Comparison of ENCODE assay signal across 14 cellular contexts in genomic region chr16:30398660-30399434, GRCh38. TPM values are rescaled to one million over a fixed set of nuclear protein-coding genes. Genes with fewer than 3 reads are reported as not detected.
DNase-seq lines count a peak whose midpoint lies in the region; ATAC-seq, FAIRE-seq and TF ChIP-seq lines count a peak whose summit lies in the region.
"Had no signal": no experiment of that assay in that cellular context is flagged by ENCODE, and none has a peak within 500 bp of the region (broad histone marks: within the 10 kb centered on the region; RNA-seq: fewer than 3 reads in every experiment).

No MANE protein-coding gene starts in this region.

- intact Hi-C loops in HepG2 (cut with micrococcal nuclease; ENCODE audit: unreplicated experiment) (no loop called here), right lobe of liver (cut with DNase I) (no loop called here)

- H3K27me3 ChIP-seq in HepG2 (ENCODE audit: control insufficient read depth in 1 of 2, insufficient read depth in 2 of 2, low read length in 2 of 2) (no peaks in the 10 kb centered on the region), right lobe of liver (no peaks in the 10 kb centered on the region), astrocyte (ENCODE audit: insufficient read depth, low read length) (no peaks in the 10 kb centered on the region)

- POLR2A ChIA-PET in HepG2 (lab: Yijun Ruan, JAX): interaction anchor here (2.9 kb wide), 1 partner anchor 9 kb away, joined by 16 read pairs; the partner anchor contains the start of gene ZNF771

- H3K4me3 Mint-ChIP-seq in astrocyte (ENCODE audit: unreplicated experiment) (peak overlapping the region; percentile 85), naive B cell (peak overlapping the region in 7 of 8 donors; percentile 35 to 89 (median 80))

- H3K27ac ChIP-seq in HepG2 (ENCODE audit: extremely low read length, insufficient read depth, low read length) (no peak overlapping the region), right lobe of liver (no peak overlapping the region), astrocyte (ENCODE audit: low read depth, low read length) (peak overlapping the region; percentile 20)

- in situ Hi-C loops in HepG2 (cut with HindIII; ENCODE audit: extremely low pct_ligation_motif_present, low pct_unique_long_range_greater_than_20kb): no loop called here

- H3K36me3 Mint-ChIP-seq in astrocyte (ENCODE audit: low read depth, unreplicated experiment): peaks cover 13% of the 10 kb centered on the region
- H3K36me3 Mint-ChIP-seq in naive B cell: no peaks in the 10 kb centered on the region

- H2AFZ ChIP-seq in HepG2 (ENCODE audit: low read length) (no peak overlapping the region), astrocyte (ENCODE audit: low read depth, low read length) (no peak overlapping the region)

- CTCF ChIA-PET in HepG2 (lab: Yijun Ruan, JAX; ENCODE audit: low intra/inter-chr PET ratio, low total read pairs): no interaction called here

- H3K9me3 Mint-ChIP-seq in astrocyte (ENCODE audit: unreplicated experiment) (peaks cover 3% of the 10 kb centered on the region), naive B cell (no peaks in the 10 kb centered on the region)
- H3K9me3 Mint-ChIP-seq: activated B cell treated with CpG ODN at 0.5 μM for 24 hours had no signal

- H3K27me3 Mint-ChIP-seq in astrocyte (ENCODE audit: low read depth, unreplicated experiment): no peaks in the 10 kb centered on the region
- no peaks in the 10 kb centered on the region for H3K27me3 Mint-ChIP-seq in naive B cell

- peaks cover 17% of the 10 kb centered on the region for H3K79me2 ChIP-seq in HepG2 (ENCODE audit: insufficient read depth, low read length)
- H3K79me2 ChIP-seq in astrocyte (ENCODE audit: insufficient read depth, low read length): peaks cover 42% of the 10 kb centered on the region

- FAIRE-seq in HepG2 (lab: Jason Lieb, UNC) (no peak), astrocyte (lab: Jason Lieb, UNC) (no peak)
- FAIRE-seq: endometrium had no signal

- ATAC-seq in HepG2 (no peak), right lobe of liver (no peak), naive B cell (ENCODE audit: low read depth in 2 of 2) (no peak), GM21515 (IDR thresholded peaks at IDR 0.05; ENCODE audit: unreplicated experiment) (no peak)
- ATAC-seq: PC-3 had no signal

- H3K9me3 ChIP-seq in HepG2 (ENCODE audit: low read length) (no peaks in the 10 kb centered on the region), right lobe of liver (no peaks in the 10 kb centered on the region), astrocyte (ENCODE audit: insufficient read depth, low read depth, low read length) (no peaks in the 10 kb centered on the region)

- H4K20me1 ChIP-seq in HepG2 (ENCODE audit: insufficient read depth, low read length) (no peaks in the 10 kb centered on the region; the same call in 1 of the 2 replicates), astrocyte (ENCODE audit: insufficient read depth, low read length) (no peaks in the 10 kb centered on the region)

- no peak for TF ChIP-seq CTCF in HepG2 (CRISPR knock-in tag; IDR thresholded peaks at IDR 0.05)
- no peak for TF ChIP-seq CTCF in right lobe of liver (IDR thresholded peaks at IDR 0.05)
- no peak for TF ChIP-seq CTCF in astrocyte (IDR thresholded peaks at IDR 0.05; ENCODE audit: insufficient read depth, low read depth, low read length)

- BruUV-seq in HepG2 (replicated peaks; lab: Mats Ljungman, UMichigan): no TSS peak

- peaks cover 55% of the 10 kb centered on the region for H3K4me1 ChIP-seq in HepG2 (ENCODE audit: insufficient read depth, low read length)
- peaks cover 0 to 37% (median 8%) of the 10 kb centered on the region in 4 donors for H3K4me1 ChIP-seq in right lobe of liver
- peaks cover 25% of the 10 kb centered on the region for H3K4me1 ChIP-seq in astrocyte (ENCODE audit: insufficient read depth, low read length)

- TF ChIP-seq RAD21 in HepG2 (CRISPR knock-in tag; IDR thresholded peaks at IDR 0.05): no peak

- H3K4me3 ChIP-seq in HepG2 (replicated peaks in 1 of 3; ENCODE audit: insufficient read depth in 1 of 3, low read depth in 2 of 3, low read length in 3 of 3) (no peak overlapping the region), right lobe of liver (no peak overlapping the region), astrocyte (ENCODE audit: insufficient read depth, low read depth, low read length) (no peak overlapping the region)

- no peak overlapping the region for H3K9ac ChIP-seq in HepG2 (ENCODE audit: insufficient read depth, low read depth, low read length)
- H3K9ac ChIP-seq in astrocyte (ENCODE audit: low read length): peak overlapping the region; percentile 84

- TF ChIP-seq POLR2A in HepG2 (IDR thresholded peaks at IDR 0.05; ENCODE audit: insufficient read depth in 1 of 2, low read depth in 2 of 2, low read length in 2 of 2) (no peak), right lobe of liver (IDR thresholded peaks at IDR 0.05) (no peak)

- DNase-seq in HepG2 (ENCODE audit: low spot score) (no peak), right lobe of liver (no peak), astrocyte (ENCODE audit: low read depth) (no peak), naive B cell (no peak), SKM-1 treated with dmso at 0.1 percent for 144 hours (lab: John Stamatoyannopoulos, UW; ENCODE audit: unreplicated experiment) (no peak), COR-L47 (lab: John Stamatoyannopoulos, UW) (no peak), RPMI8226 (no peak)
- DNase-seq: activated B cell treated with CpG ODN at 0.5 μM for 24 hours; activated naive CD4-positive, alpha-beta T cell; NCI-H1694; PC-3; stimulated activated CD4-positive, alpha-beta T cell treated with anti-CD3 and anti-CD28 coated beads, Interleukin-4, amount 100 ng/mL, for 24 hours had no signal

- H3K4me2 ChIP-seq in HepG2 (ENCODE audit: low read depth, low read length) (no peak overlapping the region), astrocyte (ENCODE audit: low read length) (peak overlapping the region; percentile 88)

- H3K36me3 ChIP-seq in HepG2 (replicated peaks in 1 of 2; ENCODE audit: control insufficient read depth in 1 of 2, insufficient read depth in 2 of 2, low read length in 2 of 2): peaks cover 3 to 17% of the 10 kb centered on the region in 2 experiments; a peak in 4 of 5 replicates
- H3K36me3 ChIP-seq in right lobe of liver: peaks cover 0 to 4% (median 0%) of the 10 kb centered on the region in 4 donors
- H3K36me3 ChIP-seq in astrocyte (ENCODE audit: insufficient read depth, low read length): peaks cover 5% of the 10 kb centered on the region

- 90% methylated on average over 19 of the region's 23 CpGs for WGBS in HepG2 (ENCODE audit: low lambda C conversion rate)
- 85% methylated on average over 6 of the region's 23 CpGs for WGBS in right lobe of liver (ENCODE audit: insufficient coverage, low coverage, low lambda C conversion rate, missing lambda C conversion rate)

- peak overlapping the region; percentile 66 for H3K27ac Mint-ChIP-seq in astrocyte (ENCODE audit: unreplicated experiment)
- no peak overlapping the region for H3K27ac Mint-ChIP-seq in naive B cell
- H3K27ac Mint-ChIP-seq: activated B cell treated with CpG ODN at 0.5 μM for 24 hours had no signal

- H3K4me1 Mint-ChIP-seq in astrocyte (ENCODE audit: low read depth, unreplicated experiment) (peaks cover 20% of the 10 kb centered on the region), naive B cell (peaks cover 35 to 58% (median 56%) of the 10 kb centered on the region in 3 donors)

- no peak for TF ChIP-seq EP300 in HepG2 (IDR thresholded peaks at IDR 0.05; ENCODE audit: low read depth in 2 of 2, low read length in 2 of 2)
- no peak for TF ChIP-seq EP300 in HepG2 (CRISPR knock-in tag; IDR thresholded peaks at IDR 0.05; ENCODE audit: borderline replicate concordance)

RNA-seq across cellular contexts. Expression of gene ZNF48, which starts 3.6 kb away (rescaled TPM):
- total RNA-seq in HepG2 (2016; rRNA removed; fragmentation: Illumina TruSeq; extraction: Trizol): 10.9 and 12.3 TPM in 2 replicates
- total RNA-seq in HepG2 (2016; cell fraction: cytosol; rRNA removed; fragmentation: Illumina TruSeq; extraction: Trizol; ENCODE audit: low read depth): 2.3 and 2.9 TPM in 2 replicates
- 10.9 and 12.6 TPM in 2 replicates for total RNA-seq in HepG2 (2016; cell fraction: insoluble cytoplasmic fraction; rRNA removed; fragmentation: Illumina TruSeq; extraction: Trizol)
- 8.8 and 8.9 TPM in 2 replicates for total RNA-seq in HepG2 (2016; cell fraction: membrane; rRNA removed; fragmentation: Illumina TruSeq; extraction: Trizol)
- total RNA-seq in HepG2 (2016; cell fraction: nucleus; rRNA removed; fragmentation: Illumina TruSeq; extraction: Trizol): 5.4 and 7.9 TPM in 2 replicates
- 9.9 and 11.7 TPM in 2 replicates for polyA plus RNA-seq in HepG2 (2011; rRNA removed)
- polyA plus RNA-seq in HepG2 (2011; cell fraction: cytosol; rRNA removed): 7.8 and 10.1 TPM in 2 replicates
- 9.4 and 11.4 TPM in 2 replicates for polyA plus RNA-seq in HepG2 (2011; cell fraction: nucleus; rRNA removed)
- 7.7 and 10.5 TPM in 2 replicates for polyA plus RNA-seq in HepG2 (2012)
- polyA plus RNA-seq in HepG2 (2016; cell fraction: cytosol; fragmentation: Illumina TruSeq; extraction: Trizol; ENCODE audit: low read depth): 2.1 and 2.6 TPM in 2 replicates
- polyA plus RNA-seq in HepG2 (2016; cell fraction: insoluble cytoplasmic fraction; fragmentation: Illumina TruSeq; extraction: Trizol; ENCODE audit: low read depth): 11.0 and 11.9 TPM in 2 replicates
- polyA plus RNA-seq in HepG2 (2016; cell fraction: membrane; fragmentation: Illumina TruSeq; extraction: Trizol; ENCODE audit: low read depth): 5.4 and 6.0 TPM in 2 replicates
- polyA plus RNA-seq in HepG2 (2016; cell fraction: nucleus; fragmentation: Illumina TruSeq; extraction: Trizol; ENCODE audit: insufficient read depth, low read depth): 11.3 and 12.2 TPM in 2 replicates
- polyA minus RNA-seq in HepG2 (2011; rRNA and poly(A)+ RNA removed; ENCODE audit: low replicate concordance): 7.6 and 12.0 TPM in 2 replicates
- polyA minus RNA-seq in HepG2 (2011; cell fraction: cytosol; rRNA and poly(A)+ RNA removed): 4.8 and 5.3 TPM in 2 replicates
- polyA minus RNA-seq in HepG2 (2011; cell fraction: nucleus; rRNA and poly(A)+ RNA removed): 4.1 and 5.0 TPM in 2 replicates
- total RNA-seq in right lobe of liver: 1 to 10 TPM; 2.9 to 4.3 (median 3.9) TPM
- total RNA-seq in astrocyte: 16.0 and 19.5 TPM in 2 replicates
- polyA plus RNA-seq in naive B cell (ENCODE audit: low read depth in 6 of 6): 1 to 10 TPM; 3.4 to 9.9 (median 7.0) TPM

RNA-seq across cellular contexts. Expression of gene ZNF771, which starts 8.6 kb away (rescaled TPM):
- total RNA-seq in HepG2 (2016; rRNA removed; fragmentation: Illumina TruSeq; extraction: Trizol): 10.9 and 11.8 TPM in 2 replicates
- 8.8 and 9.7 TPM in 2 replicates for total RNA-seq in HepG2 (2016; cell fraction: cytosol; rRNA removed; fragmentation: Illumina TruSeq; extraction: Trizol; ENCODE audit: low read depth)
- total RNA-seq in HepG2 (2016; cell fraction: insoluble cytoplasmic fraction; rRNA removed; fragmentation: Illumina TruSeq; extraction: Trizol): 9.0 and 10.5 TPM in 2 replicates
- total RNA-seq in HepG2 (2016; cell fraction: membrane; rRNA removed; fragmentation: Illumina TruSeq; extraction: Trizol): 14.5 and 14.9 TPM in 2 replicates
- 5.7 and 6.4 TPM in 2 replicates for total RNA-seq in HepG2 (2016; cell fraction: nucleus; rRNA removed; fragmentation: Illumina TruSeq; extraction: Trizol)
- polyA plus RNA-seq in HepG2 (2011; rRNA removed): 5.0 and 5.4 TPM in 2 replicates
- 6.7 and 15.5 TPM in 2 replicates for polyA plus RNA-seq in HepG2 (2011; cell fraction: cytosol; rRNA removed)
- polyA plus RNA-seq in HepG2 (2011; cell fraction: nucleus; rRNA removed): 11.2 and 15.1 TPM in 2 replicates
- polyA plus RNA-seq in HepG2 (2012): 2.3 and 2.7 TPM in 2 replicates
- polyA plus RNA-seq in HepG2 (2016; cell fraction: cytosol; fragmentation: Illumina TruSeq; extraction: Trizol; ENCODE audit: low read depth): 8.8 and 9.4 TPM in 2 replicates
- polyA plus RNA-seq in HepG2 (2016; cell fraction: insoluble cytoplasmic fraction; fragmentation: Illumina TruSeq; extraction: Trizol; ENCODE audit: low read depth): 8.3 and 10.8 TPM in 2 replicates
- polyA plus RNA-seq in HepG2 (2016; cell fraction: membrane; fragmentation: Illumina TruSeq; extraction: Trizol; ENCODE audit: low read depth): 10.9 and 11.1 TPM in 2 replicates
- polyA plus RNA-seq in HepG2 (2016; cell fraction: nucleus; fragmentation: Illumina TruSeq; extraction: Trizol; ENCODE audit: insufficient read depth, low read depth): 9.1 and 10.0 TPM in 2 replicates
- 4.1 and 9.1 TPM in 2 replicates for polyA minus RNA-seq in HepG2 (2011; rRNA and poly(A)+ RNA removed; ENCODE audit: low replicate concordance)
- 4.6 and 5.6 TPM in 2 replicates for polyA minus RNA-seq in HepG2 (2011; cell fraction: cytosol; rRNA and poly(A)+ RNA removed)
- 5.3 and 5.4 TPM in 2 replicates for polyA minus RNA-seq in HepG2 (2011; cell fraction: nucleus; rRNA and poly(A)+ RNA removed)
- total RNA-seq in right lobe of liver: 10 to 100 TPM in 3 of 6 experiments, 1 to 10 TPM in 3; 3.9 to 11.3 (median 9.6) TPM
- 13.9 and 15.5 TPM in 2 replicates for total RNA-seq in astrocyte
- 1 to 10 TPM in 5 of 6 donors, not detected in 1; 1.7 to 5.0 (median 2.3) TPM for polyA plus RNA-seq in naive B cell (ENCODE audit: low read depth in 6 of 6)

RNA-seq across cellular contexts. Expression of gene SEPTIN1, which starts 16.5 kb away (rescaled TPM):
- total RNA-seq in HepG2 (2016; rRNA removed; fragmentation: Illumina TruSeq; extraction: Trizol) (0.18 and 0.27 TPM in 2 replicates), right lobe of liver (1 to 10 TPM in 3 of 6 experiments, under 1 TPM in 3; 0.12 to 1.7 (median 0.93) TPM), astrocyte (0.48 and 0.96 TPM in 2 replicates)
- total RNA-seq in HepG2 (2016; cell fraction: cytosol; rRNA removed; fragmentation: Illumina TruSeq; extraction: Trizol; ENCODE audit: low read depth): 0.18 and 0.51 TPM in 2 replicates
- total RNA-seq in HepG2 (2016; cell fraction: insoluble cytoplasmic fraction; rRNA removed; fragmentation: Illumina TruSeq; extraction: Trizol): 0.17 and 0.18 TPM in 2 replicates
- total RNA-seq in HepG2 (2016; cell fraction: membrane; rRNA removed; fragmentation: Illumina TruSeq; extraction: Trizol): 0.28 and 0.68 TPM in 2 replicates
- not detected in 2 replicates for total RNA-seq in HepG2 (2016; cell fraction: nucleus; rRNA removed; fragmentation: Illumina TruSeq; extraction: Trizol)
- polyA plus RNA-seq in HepG2 (2011; rRNA removed) (0.67 and 0.94 TPM in 2 replicates), naive B cell (ENCODE audit: low read depth in 6 of 6) (100 to 1,000 TPM; 102 to 145 (median 112) TPM)
- 0.56 and 0.76 TPM in 2 replicates for polyA plus RNA-seq in HepG2 (2011; cell fraction: cytosol; rRNA removed)
- polyA plus RNA-seq in HepG2 (2011; cell fraction: nucleus; rRNA removed): 1.0 and 1.3 TPM in 2 replicates
- polyA plus RNA-seq in HepG2 (2012): 1.1 and 1.7 TPM in 2 replicates
- 4.2 and 4.6 TPM in 2 replicates for polyA plus RNA-seq in HepG2 (2016; cell fraction: cytosol; fragmentation: Illumina TruSeq; extraction: Trizol; ENCODE audit: low read depth)
- 0.76 and 0.85 TPM in 2 replicates for polyA plus RNA-seq in HepG2 (2016; cell fraction: insoluble cytoplasmic fraction; fragmentation: Illumina TruSeq; extraction: Trizol; ENCODE audit: low read depth)
- 3.3 and 3.8 TPM in 2 replicates for polyA plus RNA-seq in HepG2 (2016; cell fraction: membrane; fragmentation: Illumina TruSeq; extraction: Trizol; ENCODE audit: low read depth)
- 0.65 and 1.1 TPM in 2 replicates for polyA plus RNA-seq in HepG2 (2016; cell fraction: nucleus; fragmentation: Illumina TruSeq; extraction: Trizol; ENCODE audit: insufficient read depth, low read depth)
- 0.24 TPM in 1 of 2 replicates, not detected in the other for polyA minus RNA-seq in HepG2 (2011; rRNA and poly(A)+ RNA removed; ENCODE audit: low replicate concordance)
- not detected in 2 replicates for polyA minus RNA-seq in HepG2 (2011; cell fraction: cytosol; rRNA and poly(A)+ RNA removed)
- 0.13 TPM in 1 of 2 replicates, not detected in the other for polyA minus RNA-seq in HepG2 (2011; cell fraction: nucleus; rRNA and poly(A)+ RNA removed)

RNA-seq across cellular contexts. Expression of gene MYL11, which starts 24.2 kb away (rescaled TPM):
- total RNA-seq in HepG2 (2016; rRNA removed; fragmentation: Illumina TruSeq; extraction: Trizol): not detected in 2 replicates
- total RNA-seq in HepG2 (2016; cell fraction: cytosol; rRNA removed; fragmentation: Illumina TruSeq; extraction: Trizol; ENCODE audit: low read depth): not detected in 2 replicates
- not detected in 2 replicates for total RNA-seq in HepG2 (2016; cell fraction: insoluble cytoplasmic fraction; rRNA removed; fragmentation: Illumina TruSeq; extraction: Trizol)
- total RNA-seq in HepG2 (2016; cell fraction: membrane; rRNA removed; fragmentation: Illumina TruSeq; extraction: Trizol): 0.62 TPM in 1 of 2 replicates, not detected in the other
- not detected in 2 replicates for total RNA-seq in HepG2 (2016; cell fraction: nucleus; rRNA removed; fragmentation: Illumina TruSeq; extraction: Trizol)
- polyA plus RNA-seq in HepG2 (2011; rRNA removed): not detected in 2 replicates
- not detected in 2 replicates for polyA plus RNA-seq in HepG2 (2011; cell fraction: cytosol; rRNA removed)
- polyA plus RNA-seq in HepG2 (2011; cell fraction: nucleus; rRNA removed): not detected in 2 replicates
- polyA plus RNA-seq in HepG2 (2012): not detected in 2 replicates
- 0.72 and 1.3 TPM in 2 replicates for polyA plus RNA-seq in HepG2 (2016; cell fraction: cytosol; fragmentation: Illumina TruSeq; extraction: Trizol; ENCODE audit: low read depth)
- polyA plus RNA-seq in HepG2 (2016; cell fraction: insoluble cytoplasmic fraction; fragmentation: Illumina TruSeq; extraction: Trizol; ENCODE audit: low read depth): not detected in 2 replicates
- polyA plus RNA-seq in HepG2 (2016; cell fraction: membrane; fragmentation: Illumina TruSeq; extraction: Trizol; ENCODE audit: low read depth): 0.87 TPM in 1 of 2 replicates, not detected in the other
- not detected in 2 replicates for polyA plus RNA-seq in HepG2 (2016; cell fraction: nucleus; fragmentation: Illumina TruSeq; extraction: Trizol; ENCODE audit: insufficient read depth, low read depth)
- not detected in 2 replicates for polyA minus RNA-seq in HepG2 (2011; rRNA and poly(A)+ RNA removed; ENCODE audit: low replicate concordance)
- not detected in 2 replicates for polyA minus RNA-seq in HepG2 (2011; cell fraction: cytosol; rRNA and poly(A)+ RNA removed)
- polyA minus RNA-seq in HepG2 (2011; cell fraction: nucleus; rRNA and poly(A)+ RNA removed): not detected in 2 replicates
- 1 to 10 TPM in 1 of 6 experiments, not detected in 5; 1.4 TPM for total RNA-seq in right lobe of liver
- not detected in 2 replicates for total RNA-seq in astrocyte
- polyA plus RNA-seq in naive B cell (ENCODE audit: low read depth in 6 of 6): not detected
- total RNA-seq: activated B cell treated with CpG ODN at 0.5 μM for 24 hours, PC-3 had no signal

RNA-seq across cellular contexts. Expression of gene TBC1D10B, which starts 28.6 kb away (rescaled TPM):
- total RNA-seq in HepG2 (2016; rRNA removed; fragmentation: Illumina TruSeq; extraction: Trizol) (20.8 and 24.8 TPM in 2 replicates), right lobe of liver (10 to 100 TPM in 3 of 6 experiments, 1 to 10 TPM in 3; 7.9 to 12.3 (median 10.6) TPM), astrocyte (50.3 and 50.8 TPM in 2 replicates)
- total RNA-seq in HepG2 (2016; cell fraction: cytosol; rRNA removed; fragmentation: Illumina TruSeq; extraction: Trizol; ENCODE audit: low read depth): 8.6 and 8.9 TPM in 2 replicates
- total RNA-seq in HepG2 (2016; cell fraction: insoluble cytoplasmic fraction; rRNA removed; fragmentation: Illumina TruSeq; extraction: Trizol): 16.6 and 24.3 TPM in 2 replicates
- total RNA-seq in HepG2 (2016; cell fraction: membrane; rRNA removed; fragmentation: Illumina TruSeq; extraction: Trizol): 26.7 and 28.1 TPM in 2 replicates
- total RNA-seq in HepG2 (2016; cell fraction: nucleus; rRNA removed; fragmentation: Illumina TruSeq; extraction: Trizol): 15.5 and 19.2 TPM in 2 replicates
- polyA plus RNA-seq in HepG2 (2011; rRNA removed) (15.7 and 16.4 TPM in 2 replicates), naive B cell (ENCODE audit: low read depth in 6 of 6) (10 to 100 TPM in 3 of 6 donors, 1 to 10 TPM in 3; 6.2 to 16.9 (median 9.7) TPM)
- 18.9 and 22.7 TPM in 2 replicates for polyA plus RNA-seq in HepG2 (2011; cell fraction: cytosol; rRNA removed)
- 33.2 and 34.9 TPM in 2 replicates for polyA plus RNA-seq in HepG2 (2011; cell fraction: nucleus; rRNA removed)
- 25.6 and 28.2 TPM in 2 replicates for polyA plus RNA-seq in HepG2 (2012)
- 8.5 and 9.1 TPM in 2 replicates for polyA plus RNA-seq in HepG2 (2016; cell fraction: cytosol; fragmentation: Illumina TruSeq; extraction: Trizol; ENCODE audit: low read depth)
- 22.6 and 31.2 TPM in 2 replicates for polyA plus RNA-seq in HepG2 (2016; cell fraction: insoluble cytoplasmic fraction; fragmentation: Illumina TruSeq; extraction: Trizol; ENCODE audit: low read depth)
- 21.4 and 25.0 TPM in 2 replicates for polyA plus RNA-seq in HepG2 (2016; cell fraction: membrane; fragmentation: Illumina TruSeq; extraction: Trizol; ENCODE audit: low read depth)
- polyA plus RNA-seq in HepG2 (2016; cell fraction: nucleus; fragmentation: Illumina TruSeq; extraction: Trizol; ENCODE audit: insufficient read depth, low read depth): 36.3 and 37.8 TPM in 2 replicates
- polyA minus RNA-seq in HepG2 (2011; rRNA and poly(A)+ RNA removed; ENCODE audit: low replicate concordance): 31.9 and 51.8 TPM in 2 replicates
- polyA minus RNA-seq in HepG2 (2011; cell fraction: cytosol; rRNA and poly(A)+ RNA removed): 20.0 and 23.4 TPM in 2 replicates
- 15.0 and 15.1 TPM in 2 replicates for polyA minus RNA-seq in HepG2 (2011; cell fraction: nucleus; rRNA and poly(A)+ RNA removed)
